ENCODE assay signal across 15 cellular contexts in genomic region chr19:35246466-35247096, GRCh38. TPM values are rescaled to one million over a fixed set of nuclear protein-coding genes. Genes with fewer than 3 reads are reported as not detected.
DNase-seq lines count a peak whose midpoint lies in the region; ATAC-seq and TF ChIP-seq lines count a peak whose summit lies in the region.
"Had no signal": no experiment of that assay in that cellular context is flagged by ENCODE, and none has a peak within 500 bp of the region (broad histone marks: within the 10 kb centered on the region; RNA-seq: fewer than 3 reads in every experiment).

No MANE protein-coding gene starts in this region.

- no peak overlapping the region for H3K27ac Mint-ChIP-seq in T-helper 1 cell treated with Interleukin-12 subunit alpha and Interleukin-12 subunit beta and Interleukin-4 antibody, amounts not matched to agents 30 μg/mL and 1 μg/mL, for 36 hours
- H3K27ac Mint-ChIP-seq in H9 (peak overlapping the region in 2 of 3 experiments; percentile 99 to 100; a peak in 3 of 7 replicates), memory B cell (peak overlapping the region; percentile 94)
- no peak overlapping the region for H3K27ac Mint-ChIP-seq in activated CD8-positive, alpha-beta T cell treated with anti-CD3 and anti-CD28 coated beads, Interleukin-2, amount 10 ng/mL, durations not matched to agents 7 days and 5 days

- H2BK20ac ChIP-seq in H9 (ENCODE audit: low read depth, low read length, poor library complexity, severe bottlenecking), result no peak overlapping the region

- H4K8ac ChIP-seq in H9 (replicated peaks; ENCODE audit: insufficient read length, low read depth, low read length), result no peak overlapping the region

- H3K56ac ChIP-seq in H9 (ENCODE audit: insufficient read length, low read depth, low read length), result no peak overlapping the region

- no peak overlapping the region for H3T11ph ChIP-seq in H9 (ENCODE audit: low read length)

- H3K27me3 ChIP-seq in H9 (ENCODE audit: insufficient read depth, low read length), result no peaks in the 10 kb centered on the region
- H3K27me3 ChIP-seq in tibial nerve, result peaks cover 0 to 45% of the 10 kb centered on the region in 2 donors

- no peaks in the 10 kb centered on the region for H3K36me3 ChIP-seq in tibial nerve
- H3K36me3 ChIP-seq: transverse colon had no signal

- no peak overlapping the region for H3K4me2 ChIP-seq in H9 (ENCODE audit: insufficient read depth, insufficient read length, low read length)

- H2BK5ac ChIP-seq in H9 (ENCODE audit: insufficient read length, low read length), result no peak overlapping the region

- peaks cover 70% of the 10 kb centered on the region for H3K27me3 Mint-ChIP-seq in T-helper 1 cell treated with Interleukin-12 subunit alpha and Interleukin-12 subunit beta and Interleukin-4 antibody, amounts not matched to agents 30 μg/mL and 1 μg/mL, for 36 hours (ENCODE audit: low read depth)
- H3K27me3 Mint-ChIP-seq in H9 (ENCODE audit: low read depth) (no peaks in the 10 kb centered on the region; the same call in 1 of the 2 replicates), memory B cell (no peaks in the 10 kb centered on the region)
- H3K27me3 Mint-ChIP-seq in activated CD8-positive, alpha-beta T cell treated with anti-CD3 and anti-CD28 coated beads, Interleukin-2, amount 10 ng/mL, durations not matched to agents 7 days and 5 days (ENCODE audit: low read depth), result peaks cover 18% of the 10 kb centered on the region

- peaks cover 5% of the 10 kb centered on the region for H3K79me1 ChIP-seq in H9 (ENCODE audit: insufficient read depth, low read depth, low read length, poor library complexity, severe bottlenecking)

- TF ChIP-seq CTCF in H9 (conservative IDR thresholded peaks at IDR 0.05) (no peak), tibial nerve (IDR thresholded peaks at IDR 0.05) (no peak)

- peak overlapping the region; percentile 77 for H3K4me3 Mint-ChIP-seq in T-helper 1 cell treated with Interleukin-12 subunit alpha and Interleukin-12 subunit beta and Interleukin-4 antibody, amounts not matched to agents 30 μg/mL and 1 μg/mL, for 36 hours
- peak overlapping the region in 1 of 2 experiments; percentile 100; a peak in 2 of 5 replicates for H3K4me3 Mint-ChIP-seq in H9
- peak overlapping the region; percentile 6 for H3K4me3 Mint-ChIP-seq in activated CD8-positive, alpha-beta T cell treated with anti-CD3 and anti-CD28 coated beads, Interleukin-2, amount 10 ng/mL, durations not matched to agents 7 days and 5 days
- H3K4me3 Mint-ChIP-seq in memory B cell, result peak overlapping the region; percentile 94

- H2AFZ ChIP-seq in H9 (ENCODE audit: low read length), result no peak overlapping the region

- H3K9ac ChIP-seq in H9 (ENCODE audit: extremely low read depth, insufficient read length, low read length), result no peak overlapping the region

- no peak overlapping the region for H3K23ac ChIP-seq in H9 (ENCODE audit: insufficient read length, low read depth, low read length)

- peaks cover 28% of the 10 kb centered on the region for H3K9me3 Mint-ChIP-seq in T-helper 1 cell treated with Interleukin-12 subunit alpha and Interleukin-12 subunit beta and Interleukin-4 antibody, amounts not matched to agents 30 μg/mL and 1 μg/mL, for 36 hours
- H3K9me3 Mint-ChIP-seq in H9, result peaks cover 7 to 9% of the 10 kb centered on the region in 2 experiments
- H3K9me3 Mint-ChIP-seq in activated CD8-positive, alpha-beta T cell treated with anti-CD3 and anti-CD28 coated beads, Interleukin-2, amount 10 ng/mL, durations not matched to agents 7 days and 5 days (ENCODE audit: insufficient read depth), result peaks cover 12% of the 10 kb centered on the region
- peaks cover 6% of the 10 kb centered on the region for H3K9me3 Mint-ChIP-seq in memory B cell

- peaks cover 15% of the 10 kb centered on the region; the same call in 1 of the 2 replicates for H3K79me2 ChIP-seq in H9 (ENCODE audit: insufficient read depth, low read length)

- no peaks in the 10 kb centered on the region for H3K36me3 Mint-ChIP-seq in T-helper 1 cell treated with Interleukin-12 subunit alpha and Interleukin-12 subunit beta and Interleukin-4 antibody, amounts not matched to agents 30 μg/mL and 1 μg/mL, for 36 hours (ENCODE audit: low read depth)
- H3K36me3 Mint-ChIP-seq in H9 (ENCODE audit: insufficient read depth in 1 of 3, low read depth in 3 of 3), result peaks cover 19 to 29% (median 28%) of the 10 kb centered on the region in 3 experiments
- peaks cover 22% of the 10 kb centered on the region for H3K36me3 Mint-ChIP-seq in activated CD8-positive, alpha-beta T cell treated with anti-CD3 and anti-CD28 coated beads, Interleukin-2, amount 10 ng/mL, durations not matched to agents 7 days and 5 days (ENCODE audit: low read depth)
- H3K36me3 Mint-ChIP-seq in memory B cell, result peaks cover 2% of the 10 kb centered on the region

- H2BK15ac ChIP-seq in H9 (ENCODE audit: low read depth, low read length), result no peak overlapping the region

- peaks cover 7% of the 10 kb centered on the region for H3K23me2 ChIP-seq in H9 (ENCODE audit: insufficient read length, low read depth, low read length, poor library complexity, severe bottlenecking)

- H3K4ac ChIP-seq in H9 (ENCODE audit: low read depth, low read length), result no peak overlapping the region

- WGBS in H9 (ENCODE audit: extremely low coverage, insufficient read length, low lambda C conversion rate), result no CpG with 5 or more reads among the region's 4 CpGs
- WGBS in tibial nerve, 2 donors, result 61 to 62% methylated on average over 4 of the region's 4 CpGs

- no peak overlapping the region for H4K91ac ChIP-seq in H9 (ENCODE audit: insufficient read length, low read depth, low read length)

- no peak for TF ChIP-seq POLR2A in tibial nerve (IDR thresholded peaks at IDR 0.05)

- H3K9me3 ChIP-seq in H9 (ENCODE audit: control insufficient read depth, low read depth, low read length) (no peaks in the 10 kb centered on the region), tibial nerve (peaks cover 0 to 32% (median 4%) of the 10 kb centered on the region in 4 donors)

- CTCF ChIA-PET in activated CD8-positive, alpha-beta T cell treated with anti-CD3 and anti-CD28 coated beads, Interleukin-2, amount 10 ng/mL, durations not matched to agents 7 days and 5 days (lab: Charles Lee), result no interaction called here

- peaks cover 6% of the 10 kb centered on the region for H4K20me1 ChIP-seq in H9 (ENCODE audit: control insufficient read depth, insufficient read depth, insufficient read length)

- ATAC-seq in activated CD8-positive, alpha-beta T cell treated with anti-CD3 and anti-CD28 coated beads, Interleukin-2, amount 10 ng/mL, durations not matched to agents 7 days and 5 days, result no peak
- ATAC-seq in memory B cell (ENCODE audit: low read depth), result no peak
- ATAC-seq: SK-N-SH treated with all-trans-retinoic acid at 6 μM for 48 hours had no signal

- no peak overlapping the region for H4K5ac ChIP-seq in H9 (ENCODE audit: insufficient read length, low read depth, low read length)

- no peak overlapping the region for H3K18ac ChIP-seq in H9 (ENCODE audit: insufficient read length, low read depth, low read length)

- DNase-seq in T-helper 1 cell (no peak), H9 (no peak), memory B cell (ENCODE audit: low spot score in 2 of 2) (no peak), NCI-H748 (lab: John Stamatoyannopoulos, UW; ENCODE audit: unreplicated experiment) (no peak), ecto neural progenitor cell (ENCODE audit: low spot score) (no peak), tibial nerve (ENCODE audit: low spot score in 2 of 2) (no peak)
- no peak for DNase-seq in activated CD8-positive, alpha-beta T cell treated with anti-CD3 and anti-CD28 coated beads, Interleukin-2, amount 10 ng/mL, durations not matched to agents 7 days and 5 days
- DNase-seq: amniotic stem cell, nucleus accumbens, transverse colon had no signal

- peaks cover 8% of the 10 kb centered on the region for H3K4me1 Mint-ChIP-seq in T-helper 1 cell treated with Interleukin-12 subunit alpha and Interleukin-12 subunit beta and Interleukin-4 antibody, amounts not matched to agents 30 μg/mL and 1 μg/mL, for 36 hours (ENCODE audit: low read depth)
- H3K4me1 Mint-ChIP-seq in H9, result peaks cover 27 to 30% of the 10 kb centered on the region in 2 experiments
- H3K4me1 Mint-ChIP-seq in activated CD8-positive, alpha-beta T cell treated with anti-CD3 and anti-CD28 coated beads, Interleukin-2, amount 10 ng/mL, durations not matched to agents 7 days and 5 days (ENCODE audit: low read depth), result peaks cover 34% of the 10 kb centered on the region
- H3K4me1 Mint-ChIP-seq in memory B cell, result peaks cover 28% of the 10 kb centered on the region

- H3K27ac ChIP-seq in H9 (ENCODE audit: insufficient read length, low read depth, low read length) (peak overlapping the region; percentile 74), tibial nerve (no peak overlapping the region)

- H2AK5ac ChIP-seq in H9 (ENCODE audit: insufficient read length, low read length), result no peak overlapping the region

- H3K4me3 ChIP-seq in tibial nerve, result no peak overlapping the region

- no peak for TF ChIP-seq EP300 in tibial nerve (IDR thresholded peaks at IDR 0.05)

- POLR2A ChIA-PET in activated CD8-positive, alpha-beta T cell treated with anti-CD3 and anti-CD28 coated beads, Interleukin-2, amount 10 ng/mL, durations not matched to agents 7 days and 5 days (lab: Charles Lee), result no interaction called here

- no peaks in the 10 kb centered on the region; the same call in 1 of the 2 replicates for H3K4me1 ChIP-seq in H9 (ENCODE audit: insufficient read depth, low read length)
- H3K4me1 ChIP-seq in tibial nerve, result peaks cover 0 to 23% (median 0%) of the 10 kb centered on the region in 4 donors

- no peak overlapping the region for H3K14ac ChIP-seq in H9 (ENCODE audit: insufficient read depth, low read length)

- no peak overlapping the region for H2BK12ac ChIP-seq in H9 (ENCODE audit: insufficient read length, low read depth, low read length)

- H2BK120ac ChIP-seq in H9 (ENCODE audit: low read depth, low read length, poor library complexity, severe bottlenecking), result no peak overlapping the region

RNA-seq across cellular contexts. Expression of gene LSR, which starts 2.2 kb away (rescaled TPM):
- 151 and 152 TPM in 2 replicates for total RNA-seq in H9 (2021)
- total RNA-seq in activated CD8-positive, alpha-beta T cell treated with anti-CD3 and anti-CD28 coated beads, Interleukin-2, amount 10 ng/mL, durations not matched to agents 7 days and 5 days, result 10 to 100 TPM; 25.5 to 25.9 TPM
- total RNA-seq in tibial nerve, result 10 to 100 TPM in 2 of 4 donors, 1 to 10 TPM in 2; 3.1 to 34.9 (median 19.1) TPM

RNA-seq across cellular contexts. Expression of gene FAM187B, which starts 18.0 kb away (rescaled TPM):
- total RNA-seq in H9 (2021) (not detected in 2 replicates), tibial nerve (not detected)
- total RNA-seq in activated CD8-positive, alpha-beta T cell treated with anti-CD3 and anti-CD28 coated beads, Interleukin-2, amount 10 ng/mL, durations not matched to agents 7 days and 5 days, result not detected
- total RNA-seq: A172, NCI-H460, skeletal muscle tissue, transverse colon had no signal

RNA-seq across cellular contexts. Expression of gene USF2, which starts 22.2 kb away (rescaled TPM):
- total RNA-seq in H9 (2021) (113 and 123 TPM in 2 replicates), tibial nerve (100 to 1,000 TPM in 3 of 4 donors, 10 to 100 TPM in 1; 98.5 to 172 (median 128) TPM)
- total RNA-seq in activated CD8-positive, alpha-beta T cell treated with anti-CD3 and anti-CD28 coated beads, Interleukin-2, amount 10 ng/mL, durations not matched to agents 7 days and 5 days, result 100 to 1,000 TPM; 125 to 138 TPM

RNA-seq across cellular contexts. Expression of gene HAMP, which starts 35.7 kb away (rescaled TPM):
- total RNA-seq in H9 (2021), result 0.52 and 0.83 TPM in 2 replicates
- under 1 TPM; 0.50 to 0.63 TPM for total RNA-seq in activated CD8-positive, alpha-beta T cell treated with anti-CD3 and anti-CD28 coated beads, Interleukin-2, amount 10 ng/mL, durations not matched to agents 7 days and 5 days
- total RNA-seq in tibial nerve, result 1 to 10 TPM in 1 of 4 donors, not detected in 3; 2.9 TPM
- total RNA-seq: A172, NCI-H460, skeletal muscle tissue, transverse colon had no signal

RNA-seq across cellular contexts. Expression of gene MAG, which starts 45.4 kb away (rescaled TPM):
- 0.13 TPM in 1 of 2 replicates, not detected in the other for total RNA-seq in H9 (2021)
- under 1 TPM in 1 of 2 experiments, not detected in 1; 0.26 TPM for total RNA-seq in activated CD8-positive, alpha-beta T cell treated with anti-CD3 and anti-CD28 coated beads, Interleukin-2, amount 10 ng/mL, durations not matched to agents 7 days and 5 days
- total RNA-seq in tibial nerve, result 10 to 100 TPM; 31.8 to 49.6 (median 38.4) TPM
- total RNA-seq: A172, NCI-H460, transverse colon had no signal

Comparison
In these comparisons a context has a peak if more than half of its experiments do, and no peak if none do; other contexts are left out.
1. H3K27ac Mint-ChIP-seq: peak in H9 (2 of 3) and memory B cell (single experiment); none in T-helper 1 cell treated with Interleukin-12 subunit alpha and Interleukin-12 subunit beta and Interleukin-4 antibody, amounts not matched to agents 30 μg/mL and 1 μg/mL, for 36 hours (single experiment) and activated CD8-positive, alpha-beta T cell treated with anti-CD3 and anti-CD28 coated beads, Interleukin-2, amount 10 ng/mL, durations not matched to agents 7 days and 5 days (single experiment).